8 cellular contexts compared by ENCODE assay signal in the genomic region with DNA sequence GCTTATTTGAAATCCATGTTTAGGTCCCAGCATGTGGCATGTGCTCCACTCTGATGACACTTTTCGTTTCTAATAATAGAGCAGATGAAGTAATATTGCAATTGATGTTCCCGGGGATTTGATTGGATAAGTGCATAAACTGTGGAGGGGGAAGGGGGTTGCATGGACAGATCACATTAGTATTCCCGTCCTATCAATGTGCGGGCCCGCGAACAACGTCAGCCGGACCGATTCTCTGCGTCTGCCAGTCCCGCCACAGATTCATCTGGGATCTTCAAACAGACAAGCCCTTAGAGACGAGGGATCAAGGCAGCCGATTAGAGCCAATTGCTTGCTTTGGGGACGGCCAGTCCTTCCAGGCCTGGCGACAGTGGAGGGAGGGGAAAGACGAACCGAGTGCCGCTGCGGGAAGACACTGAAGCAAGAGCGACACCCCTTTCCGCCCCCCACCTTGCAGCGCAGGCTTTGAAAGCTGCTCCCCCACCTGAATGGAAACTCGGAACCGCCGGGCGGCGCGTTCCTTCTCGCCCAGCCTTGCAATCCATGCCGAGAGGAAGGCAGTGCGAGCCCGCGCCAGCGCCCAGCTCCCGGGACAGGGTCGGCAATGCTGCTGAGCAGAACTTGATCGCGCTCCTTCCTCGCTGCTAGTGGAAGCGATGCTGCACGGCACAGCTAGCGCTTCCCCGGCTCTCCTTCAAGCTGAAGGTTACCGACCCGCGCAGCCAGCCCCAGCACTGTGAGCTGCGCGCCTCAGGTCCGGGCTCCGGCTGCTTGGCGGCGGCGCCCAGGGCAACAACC. TPM values are rescaled to one million over a fixed set of nuclear protein-coding genes. Genes with fewer than 3 reads are reported as not detected.
DNase-seq lines count a peak whose midpoint lies in the region; ATAC-seq and TF ChIP-seq lines count a peak whose summit lies in the region.

A gene (plus strand): TSS at position 247 of the 798 bp plus-strand sequence. CDS start 610 bp downstream, outside the sequence.

- H3K27ac ChIP-seq in WERI-Rb-1 (peak within 1 kb of the TSS; percentile 12; the same call in 1 of the 2 replicates), ovary (no peak within 1 kb of the TSS)

- peaks cover 6% of the 10 kb centered on the region for H3K27me3 ChIP-seq in WERI-Rb-1 (ENCODE audit: insufficient read depth, low read depth, severe bottlenecking)
- H3K27me3 ChIP-seq in ovary, result no peaks in the 10 kb centered on the region

- peaks cover 1% of the 10 kb centered on the region for H3K4me1 ChIP-seq in ovary (ENCODE audit: insufficient read depth)

- H3K36me3 ChIP-seq in WERI-Rb-1 (no peaks in the 10 kb centered on the region), ovary (no peaks in the 10 kb centered on the region)

- TF ChIP-seq EP300 in ovary (IDR thresholded peaks at IDR 0.05), result no peak

- peak within 1 kb of the TSS; percentile 73 for H3K4me3 ChIP-seq in WERI-Rb-1 (ENCODE audit: low read depth, low read length)
- H3K4me3 ChIP-seq in ovary, result peak within 1 kb of the TSS; percentile 38

- DNase-seq in Ammon's horn (ENCODE audit: low spot score) (peak; percentile 80), WERI-Rb-1 (peak; percentile 56), head of caudate nucleus (peak; percentile 53 to 91 (median 74)), ovary (peak; percentile 13 to 69 (median 44))
- DNase-seq in stimulated activated CD8-positive, alpha-beta memory T cell treated with anti-CD3 and anti-CD28 coated beads, Interleukin-4, amount 100 ng/mL, for 48 hours, result no peak

- intact Hi-C loops in head of caudate nucleus (cut with DNase I) (no loop called here), ovary (cut with DNase I) (loop anchor here in 1 of 4 donors (5.0 kb wide), 2 partner anchors 91 to 106 kb away; no protein-coding TSS in a partner anchor)

- no peak for TF ChIP-seq POLR2A in ovary (IDR thresholded peaks at IDR 0.05)

- ATAC-seq in HG02759 (IDR thresholded peaks at IDR 0.05; ENCODE audit: unreplicated experiment) (peak; percentile 55), HG03196 (IDR thresholded peaks at IDR 0.05; ENCODE audit: unreplicated experiment) (no peak), HG02571 (IDR thresholded peaks at IDR 0.05; ENCODE audit: unreplicated experiment) (no peak)

- no peaks in the 10 kb centered on the region for H3K9me3 ChIP-seq in WERI-Rb-1 (ENCODE audit: severe bottlenecking)
- H3K9me3 ChIP-seq in ovary, result no peaks in the 10 kb centered on the region

- WGBS in ovary, 3 donors, result 2% methylated on average over 35 to 53 of the region's 53 CpGs

- TF ChIP-seq CTCF in WERI-Rb-1 (IDR thresholded peaks at IDR 0.05; ENCODE audit: low read depth, low read length), result 0 out of 2 replicates have a peak, but pooled peaks have one; percentile 7
- peak in 2 of 3 donors; percentile 6 to 26 for TF ChIP-seq CTCF in ovary (IDR thresholded peaks at IDR 0.05)

RNA-seq across cellular contexts. Expression of the gene that starts here (rescaled TPM):
- total RNA-seq in ovary, result 1 to 10 TPM; 1.4 to 6.5 (median 4.3) TPM
- 1 to 10 TPM; 1.9 to 5.8 TPM for polyA plus RNA-seq in ovary
